In the genomic region with DNA sequence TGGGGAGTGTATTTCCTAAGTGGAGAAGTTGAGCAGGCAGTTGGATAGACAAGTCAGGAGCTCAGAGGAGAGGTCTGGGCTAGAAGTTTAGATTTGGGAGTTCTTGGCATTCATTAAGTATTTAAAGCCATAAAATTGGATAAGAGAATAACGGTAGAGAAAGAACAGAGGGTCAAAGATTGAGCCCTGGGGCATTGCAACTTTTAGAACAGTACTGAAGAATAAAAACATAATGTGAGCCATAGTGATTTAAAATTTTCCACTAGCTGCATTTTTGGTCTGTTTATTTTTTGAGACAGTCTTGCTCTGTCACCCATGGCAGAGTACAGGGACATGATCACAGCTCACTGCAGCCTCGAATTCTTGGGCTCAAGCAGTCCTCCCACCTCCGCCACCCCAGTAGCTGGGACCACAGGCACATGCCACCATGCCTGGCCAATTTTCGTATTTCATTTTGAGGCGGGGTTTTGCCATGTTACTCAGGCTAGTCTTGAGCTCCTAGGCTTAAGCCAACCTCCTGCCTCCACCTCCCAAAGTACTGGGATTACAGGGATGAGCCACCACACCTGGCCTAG, we compare ENCODE assay signal across 28 cellular contexts.
DNase-seq lines count a peak whose midpoint lies in the region; ATAC-seq and TF ChIP-seq lines count a peak whose summit lies in the region.
"Had no signal": no experiment of that assay in that cellular context is flagged by ENCODE, and none has a peak within 500 bp of the region (broad histone marks: within the 10 kb centered on the region; RNA-seq: fewer than 3 reads in every experiment).

No MANE protein-coding gene starts in this region.

- peaks cover 7% of the 10 kb centered on the region for H3K4me1 ChIP-seq in endodermal cell (ENCODE audit: control insufficient read depth, insufficient read depth, low read length)
- peaks cover 0 to 25% (median 11%) of the 10 kb centered on the region in 4 donors for H3K4me1 ChIP-seq in tibial artery
- no peaks in the 10 kb centered on the region for H3K4me1 ChIP-seq in mucosa of descending colon (ENCODE audit: low read depth)
- H3K4me1 ChIP-seq: BLaER1 treated with 17β-estradiol and CSF1 and Interleukin-3, amounts not matched to agents 10 nM and 100 nM had no signal

- peaks cover 43% of the 10 kb centered on the region for H3K9me3 ChIP-seq in endodermal cell (ENCODE audit: control insufficient read depth, low read length)
- H3K9me3 ChIP-seq in tibial artery, result no peaks in the 10 kb centered on the region
- H3K9me3 ChIP-seq in mucosa of descending colon, result no peaks in the 10 kb centered on the region
- H3K9me3 ChIP-seq: BLaER1 treated with 17β-estradiol and CSF1 and Interleukin-3, amounts not matched to agents 10 nM and 100 nM had no signal

- H3K9me3 Mint-ChIP-seq in endodermal cell (peaks cover 38% of the 10 kb centered on the region), osteocyte (ENCODE audit: unreplicated experiment) (no peaks in the 10 kb centered on the region)
- H3K9me3 Mint-ChIP-seq: CD4-positive, alpha-beta memory T cell had no signal

- no peak overlapping the region for H3K9ac ChIP-seq in endodermal cell (ENCODE audit: extremely low read depth, low read length, poor library complexity, severe bottlenecking)
- H3K9ac ChIP-seq: BLaER1 treated with 17β-estradiol and CSF1 and Interleukin-3, amounts not matched to agents 10 nM and 100 nM had no signal

- H3K36me3 ChIP-seq in endodermal cell (ENCODE audit: control insufficient read depth, insufficient read depth, low read length) (no peaks in the 10 kb centered on the region), tibial artery (no peaks in the 10 kb centered on the region), mucosa of descending colon (ENCODE audit: low read depth) (no peaks in the 10 kb centered on the region)
- H3K36me3 ChIP-seq: BLaER1 treated with 17β-estradiol and CSF1 and Interleukin-3, amounts not matched to agents 10 nM and 100 nM had no signal

- no peak for TF ChIP-seq CTCF in endodermal cell (conservative IDR thresholded peaks at IDR 0.05)
- TF ChIP-seq CTCF in osteocyte (IDR thresholded peaks at IDR 0.05), result no peak
- no peak for TF ChIP-seq CTCF in tibial artery (IDR thresholded peaks at IDR 0.05)
- no peak for TF ChIP-seq CTCF in mucosa of descending colon (IDR thresholded peaks at IDR 0.05)

- 94% methylated on average over 5 of the region's 5 CpGs for WGBS in endodermal cell (ENCODE audit: insufficient coverage in 1 of 2, insufficient read length in 1 of 2), 2 experiments

- ATAC-seq in Right ventricle myocardium inferior (peak; percentile 20), Right ventricle myocardium superior (ENCODE audit: poor library complexity) (no peak), mucosa of descending colon (no peak), GM21367 (IDR thresholded peaks at IDR 0.05; ENCODE audit: unreplicated experiment) (no peak)
- ATAC-seq: GM23338, HCT116 had no signal

- DNase-seq in Right ventricle myocardium inferior (ENCODE audit: missing footprints), result no peak
- DNase-seq in Right ventricle myocardium superior, result no peak
- no peak for DNase-seq in endodermal cell
- no peak for DNase-seq in osteocyte (ENCODE audit: extremely low spot score, unreplicated experiment)
- no peak for DNase-seq in tibial artery
- no peak for DNase-seq in HuH-7.5 (ENCODE audit: low spot score)
- DNase-seq in mucosa of descending colon, result no peak
- DNase-seq: ACHN; Caco-2; CD4-positive, alpha-beta memory T cell; DMS 273 treated with DMSO at 0.1 percent for 48 hours; DND-41; KG1; NCI-H1105; NCI-H146; NCI-H2029 treated with DMSO at 0.1 percent for 48 hours; NCI-H2171; NCI-H345; NCI-H524; NCI-H774; NK-92 treated with Interleukin-12 subunit alpha and Interleukin-12 subunit beta, amount 100 ng/mL, for 24 hours had no signal

- H3K36me3 Mint-ChIP-seq in endodermal cell (ENCODE audit: low read depth) (peaks cover 10% of the 10 kb centered on the region), osteocyte (ENCODE audit: unreplicated experiment) (peaks cover 3% of the 10 kb centered on the region)
- H3K36me3 Mint-ChIP-seq: CD4-positive, alpha-beta memory T cell had no signal

- peak overlapping the region; percentile 78 for H3K4me3 ChIP-seq in endodermal cell (ENCODE audit: low read length)
- no peak overlapping the region for H3K4me3 ChIP-seq in tibial artery
- H3K4me3 ChIP-seq in mucosa of descending colon, result no peak overlapping the region
- H3K4me3 ChIP-seq: BLaER1 treated with 17β-estradiol and CSF1 and Interleukin-3, amounts not matched to agents 10 nM and 100 nM; GM23338 had no signal

- no peak overlapping the region for H3K4me3 Mint-ChIP-seq in endodermal cell
- H3K4me3 Mint-ChIP-seq in osteocyte (ENCODE audit: unreplicated experiment), result no peak overlapping the region
- H3K4me3 Mint-ChIP-seq: CD4-positive, alpha-beta memory T cell; GM23338 had no signal

- H3K4me1 Mint-ChIP-seq in endodermal cell (peaks cover 27% of the 10 kb centered on the region), osteocyte (ENCODE audit: unreplicated experiment) (peaks cover 19% of the 10 kb centered on the region)
- H3K4me1 Mint-ChIP-seq: CD4-positive, alpha-beta memory T cell had no signal

- H3K27ac Mint-ChIP-seq in endodermal cell (no peak overlapping the region), osteocyte (ENCODE audit: unreplicated experiment) (peak overlapping the region; percentile 75)
- H3K27ac Mint-ChIP-seq: GM23338 had no signal

- intact Hi-C loops in Right ventricle myocardium inferior (cut with DNase I), result no loop called here
- intact Hi-C loops in Right ventricle myocardium superior (cut with DNase I), result no loop called here
- intact Hi-C loops in tibial artery (cut with DNase I; ENCODE audit: low total_unique reads), result no loop called here
- intact Hi-C loops in mucosa of descending colon (cut with DNase I, micrococcal nuclease), result no loop called here

- H3K27me3 Mint-ChIP-seq in endodermal cell (ENCODE audit: insufficient read depth) (no peaks in the 10 kb centered on the region), osteocyte (ENCODE audit: unreplicated experiment) (peaks cover 19% of the 10 kb centered on the region)

- H3K27me3 ChIP-seq in endodermal cell (ENCODE audit: control insufficient read depth, insufficient read depth, low read length, poor library complexity, severe bottlenecking), result no peaks in the 10 kb centered on the region
- H3K27me3 ChIP-seq in tibial artery, result no peaks in the 10 kb centered on the region
- H3K27me3 ChIP-seq: BLaER1 treated with 17β-estradiol and CSF1 and Interleukin-3, amounts not matched to agents 10 nM and 100 nM had no signal

- no peak overlapping the region for H3K27ac ChIP-seq in endodermal cell (ENCODE audit: low read depth, low read length)
- H3K27ac ChIP-seq in tibial artery, result peak overlapping the region; percentile 29 to 60
- H3K27ac ChIP-seq: 22Rv1; BLaER1 treated with 17β-estradiol and CSF1 and Interleukin-3, amounts not matched to agents 10 nM and 100 nM; HL-60; RWPE1 had no signal
